Comparison of ENCODE assay signal across 34 cellular contexts in genomic region chr2:38943784-38944183, GRCh38. TPM values are rescaled to one million over a fixed set of nuclear protein-coding genes. Genes with fewer than 3 reads are reported as not detected.
"Had no signal": no experiment of that assay in that cellular context is flagged by ENCODE, and none has a peak within 500 bp of the region (broad histone marks: within the 10 kb centered on the region; RNA-seq: fewer than 3 reads in every experiment).

No MANE protein-coding gene starts in this region.

- H3K4me3 ChIP-seq: ascending aorta, cardiac muscle cell, MG63, Peyer's patch, SJSA1 had no signal

- H3K27ac Mint-ChIP-seq: activated CD4-positive, alpha-beta memory T cell treated with anti-CD3 and anti-CD28 coated beads, Interleukin-2, amount 10 ng/mL, durations not matched to agents 7 days and 5 days; activated CD8-positive, alpha-beta memory T cell treated with anti-CD3 and anti-CD28 coated beads, Interleukin-2, amount 10 ng/mL, durations not matched to agents 7 days and 5 days; activated naive CD4-positive, alpha-beta T cell treated with anti-CD3 and anti-CD28 coated beads, Interleukin-2, amount 50 U/mL, for 24 hours; activated naive CD8-positive, alpha-beta T cell treated with anti-CD3 and anti-CD28 coated beads, Interleukin-2, amount 10 ng/mL, durations not matched to agents 7 days and 5 days; activated T-cell treated with anti-CD3 and anti-CD28 coated beads, Interleukin-2, amount 50 U/mL, for 72 hours; activated T-helper 17 cell treated with anti-CD3 and anti-CD28 coated beads, Interleukin-2, amount 50 U/mL, for 72 hours had no signal

- H3K9me3 Mint-ChIP-seq: activated CD4-positive, alpha-beta memory T cell treated with anti-CD3 and anti-CD28 coated beads, Interleukin-2, amount 10 ng/mL, durations not matched to agents 7 days and 5 days; activated naive CD4-positive, alpha-beta T cell treated with anti-CD3 and anti-CD28 coated beads, Interleukin-2, amount 50 U/mL, for 24 hours; activated naive CD8-positive, alpha-beta T cell treated with anti-CD3 and anti-CD28 coated beads, Interleukin-2, amount 10 ng/mL, durations not matched to agents 7 days and 5 days; activated T-cell treated with anti-CD3 and anti-CD28 coated beads, Interleukin-2, amount 50 U/mL, for 72 hours; activated T-helper 17 cell treated with anti-CD3 and anti-CD28 coated beads, Interleukin-2, amount 50 U/mL, for 72 hours; central memory CD8-positive, alpha-beta T cell had no signal

- H3K27me3 Mint-ChIP-seq: activated naive CD4-positive, alpha-beta T cell treated with anti-CD3 and anti-CD28 coated beads, Interleukin-2, amount 50 U/mL, for 24 hours; activated T-helper 17 cell treated with anti-CD3 and anti-CD28 coated beads, Interleukin-2, amount 50 U/mL, for 72 hours had no signal

- DNase-seq: activated CD4-positive, alpha-beta memory T cell treated with anti-CD3 and anti-CD28 coated beads, Interleukin-2, amount 10 ng/mL, durations not matched to agents 7 days and 5 days; activated CD4-positive, alpha-beta T cell treated with anti-CD3 and anti-CD28 coated beads for 1 hour; activated CD4-positive, alpha-beta T cell treated with anti-CD3 and anti-CD28 coated beads for 48 hours; activated CD4-positive, CD25-positive, alpha-beta regulatory T cell; activated CD8-positive, alpha-beta memory T cell treated with anti-CD3 and anti-CD28 coated beads for 24 hours; activated CD8-positive, alpha-beta memory T cell treated with anti-CD3 and anti-CD28 coated beads, Interleukin-2, amount 10 ng/mL, durations not matched to agents 7 days and 5 days; activated CD8-positive, alpha-beta memory T cell treated with anti-CD3 and anti-CD28 coated beads, Interleukin-2, amount 50 U/mL, for 48 hours; activated effector memory CD4-positive, alpha-beta T cell treated with anti-CD3 and anti-CD28 coated beads, Interleukin-2, amount 50 U/mL, for 16 hours; activated naive CD4-positive, alpha-beta T cell treated with Interleukin-2 at 50 U/mL for 16 hours; activated naive CD8-positive, alpha-beta T cell treated with anti-CD3 and anti-CD28 coated beads, Interleukin-2, amount 10 ng/mL, durations not matched to agents 7 days and 5 days; activated T-cell treated with anti-CD3 and anti-CD28 coated beads, Interleukin-2, amount 50 U/mL, for 72 hours; amygdala; MG63; NCI-H1048; NCI-H1105 treated with DMSO at 0.1 percent for 48 hours; NCI-H1436; NCI-H1694; NCI-H2029; NCI-H345; PC-3; Peyer's patch; RPMI8226; SHP77 treated with DMSO at 0.1 percent for 48 hours; SW 1271; T-helper 1 cell; T-helper 2 cell; T-helper 9 cell had no signal

- H3K4me3 Mint-ChIP-seq: activated CD4-positive, alpha-beta memory T cell treated with anti-CD3 and anti-CD28 coated beads, Interleukin-2, amount 10 ng/mL, durations not matched to agents 7 days and 5 days; activated CD8-positive, alpha-beta memory T cell treated with anti-CD3 and anti-CD28 coated beads, Interleukin-2, amount 10 ng/mL, durations not matched to agents 7 days and 5 days; activated naive CD4-positive, alpha-beta T cell treated with anti-CD3 and anti-CD28 coated beads, Interleukin-2, amount 50 U/mL, for 24 hours; activated naive CD8-positive, alpha-beta T cell treated with anti-CD3 and anti-CD28 coated beads, Interleukin-2, amount 10 ng/mL, durations not matched to agents 7 days and 5 days; activated T-cell treated with anti-CD3 and anti-CD28 coated beads, Interleukin-2, amount 50 U/mL, for 72 hours; activated T-helper 17 cell treated with anti-CD3 and anti-CD28 coated beads, Interleukin-2, amount 50 U/mL, for 72 hours; central memory CD8-positive, alpha-beta T cell had no signal

- H3K27me3 ChIP-seq: ascending aorta, cardiac muscle cell, MG63, Peyer's patch, SJSA1 had no signal

- H3K9me3 ChIP-seq: ascending aorta, MG63, Peyer's patch, SJSA1 had no signal

- H3K4me1 Mint-ChIP-seq: activated CD4-positive, alpha-beta memory T cell treated with anti-CD3 and anti-CD28 coated beads, Interleukin-2, amount 10 ng/mL, durations not matched to agents 7 days and 5 days; activated CD8-positive, alpha-beta memory T cell treated with anti-CD3 and anti-CD28 coated beads, Interleukin-2, amount 10 ng/mL, durations not matched to agents 7 days and 5 days; activated naive CD4-positive, alpha-beta T cell treated with anti-CD3 and anti-CD28 coated beads, Interleukin-2, amount 50 U/mL, for 24 hours; activated T-helper 17 cell treated with anti-CD3 and anti-CD28 coated beads, Interleukin-2, amount 50 U/mL, for 72 hours; central memory CD8-positive, alpha-beta T cell had no signal

- H3K36me3 ChIP-seq: ascending aorta, cardiac muscle cell, MG63, Peyer's patch, SJSA1 had no signal

- H3K27ac ChIP-seq: ascending aorta, cardiac muscle cell, Peyer's patch, SJSA1, VCaP had no signal

- H3K4me1 ChIP-seq: ascending aorta, Peyer's patch had no signal

- ATAC-seq: activated CD8-positive, alpha-beta memory T cell treated with anti-CD3 and anti-CD28 coated beads, Interleukin-2, amount 10 ng/mL, durations not matched to agents 7 days and 5 days; activated T-cell treated with anti-CD3 and anti-CD28 coated beads, Interleukin-2, amount 50 U/mL, for 72 hours; activated T-helper 17 cell treated with anti-CD3 and anti-CD28 coated beads, Interleukin-2, amount 50 U/mL, for 72 hours; PC-3 had no signal

- H3K36me3 Mint-ChIP-seq: activated CD8-positive, alpha-beta memory T cell treated with anti-CD3 and anti-CD28 coated beads, Interleukin-2, amount 10 ng/mL, durations not matched to agents 7 days and 5 days; activated naive CD4-positive, alpha-beta T cell treated with anti-CD3 and anti-CD28 coated beads, Interleukin-2, amount 50 U/mL, for 24 hours; activated naive CD8-positive, alpha-beta T cell treated with anti-CD3 and anti-CD28 coated beads, Interleukin-2, amount 10 ng/mL, durations not matched to agents 7 days and 5 days had no signal

RNA-seq across cellular contexts. Expression of gene ARHGEF33, which starts 54.1 kb away (rescaled TPM):
- total RNA-seq: SJSA1 had no signal
